Comparison of ENCODE assay signal across 22 cellular contexts in genomic region chr13:40119852-40120251, GRCh38.
DNase-seq lines count a peak whose midpoint lies in the region; ATAC-seq, FAIRE-seq and TF ChIP-seq lines count a peak whose summit lies in the region.
"Had no signal": no experiment of that assay in that cellular context is flagged by ENCODE, and none has a peak within 500 bp of the region (broad histone marks: within the 10 kb centered on the region; RNA-seq: fewer than 3 reads in every experiment).

No MANE protein-coding gene starts in this region.

- no peaks in the 10 kb centered on the region for H3K9me2 ChIP-seq in PC-9 (ENCODE audit: insufficient read depth)

- in situ Hi-C loops in K562 (cut with MboI): no loop called here

- H4K20me1 ChIP-seq in K562 (replicated peaks; ENCODE audit: control insufficient read depth, insufficient read depth, low read length) (no peaks in the 10 kb centered on the region), osteoblast (ENCODE audit: insufficient read depth, low read length) (no peaks in the 10 kb centered on the region), PC-9 (ENCODE audit: insufficient read depth) (no peaks in the 10 kb centered on the region)
- H4K20me1 ChIP-seq: BLaER1 had no signal

- TF ChIP-seq CTCF in right atrium auricular region (IDR thresholded peaks at IDR 0.05) (no peak), heart right ventricle (IDR thresholded peaks at IDR 0.05) (no peak), K562 (IDR thresholded peaks at IDR 0.05 in 2 of 3, conservative IDR thresholded peaks at IDR 0.05 in 1 of 3; ENCODE audit: insufficient read depth in 2 of 3, low read depth in 1 of 3, low read length in 3 of 3) (no peak), osteoblast (IDR thresholded peaks at IDR 0.05; ENCODE audit: extremely low read depth, low read depth, low read length) (no peak), uterus (IDR thresholded peaks at IDR 0.05) (no peak), GM10248 (IDR thresholded peaks at IDR 0.05; ENCODE audit: control extremely low read depth, extremely low read depth, low read depth, missing control alignments) (no peak), PC-9 (conservative IDR thresholded peaks at IDR 0.05) (no peak)

- intact Hi-C loops in heart right ventricle (cut with DNase I) (no loop called here), K562 (cut with micrococcal nuclease) (no loop called here), uterus (cut with DNase I; ENCODE audit: low total_unique reads) (no loop called here), PC-9 (cut with micrococcal nuclease; ENCODE audit: unreplicated experiment) (no loop called here)

- H3K4me3 ChIP-seq in right atrium auricular region (no peak overlapping the region), heart right ventricle (no peak overlapping the region), K562 (no peak overlapping the region), osteoblast (ENCODE audit: insufficient read depth, low read length) (no peak overlapping the region), uterus (no peak overlapping the region), PC-9 (no peak overlapping the region)
- H3K4me3 ChIP-seq: A549, BLaER1 had no signal

- WGBS in heart right ventricle, 2 donors: 79 to 88% methylated on average over 1 of the region's 1 CpG
- WGBS in K562 (ENCODE audit: insufficient coverage, low coverage, missing lambda C conversion rate): 11% methylated on average over 1 of the region's 1 CpG

- CTCF ChIA-PET in K562 (lab: Yijun Ruan, JAX; ENCODE audit: low intra/inter-chr PET ratio) (no interaction called here), GM10248 (lab: Yijun Ruan, JAX) (no interaction called here), PC-9 (lab: Charles Lee) (no interaction called here)

- DNase-seq in right atrium auricular region (ENCODE audit: low spot score): no peak
- no peak for DNase-seq in heart right ventricle
- DNase-seq in K562 (ENCODE audit: extremely low read depth in 1 of 4, low spot score in 3 of 4): no peak
- DNase-seq in osteoblast (ENCODE audit: insufficient read length, low spot score, missing footprints): no peak
- DNase-seq in uterus: no peak
- DNase-seq in GM10248 (ENCODE audit: extremely low spot score): no peak
- DNase-seq in PC-9: no peak
- no peak for DNase-seq in activated CD4-positive, alpha-beta T cell treated with anti-CD3 and anti-CD28 coated beads for 48 hours
- DNase-seq: Caco-2; CD4-positive, alpha-beta T cell; DND-41; NCI-H1694; NCI-H2081 treated with DMSO at 0.1 percent for 48 hours; NCI-H2171 treated with DMSO at 0.1 percent for 48 hours; NCI-H526; SHP77 had no signal

- BruUV-seq in K562 (replicated peaks; lab: Mats Ljungman, UMichigan) (no TSS peak), PC-9 (replicated peaks; lab: Mats Ljungman, UMichigan) (no TSS peak)

- H3K4me1 ChIP-seq in right atrium auricular region (peaks cover 0 to 13% of the 10 kb centered on the region in 2 donors), heart right ventricle (peaks cover 0 to 22% (median 12%) of the 10 kb centered on the region in 9 donors), K562 (replicated peaks in 1 of 2; ENCODE audit: control insufficient read depth in 2 of 2, insufficient read depth in 2 of 2, low read length in 2 of 2) (peaks cover 0 to 11% of the 10 kb centered on the region in 2 experiments; a peak in 2 of 5 replicates), osteoblast (ENCODE audit: insufficient read depth, low read length) (peaks cover 28% of the 10 kb centered on the region), uterus (peaks cover 4 to 6% of the 10 kb centered on the region in 2 donors), PC-9 (replicated peaks; ENCODE audit: insufficient read depth) (peaks cover 12% of the 10 kb centered on the region)
- H3K4me1 ChIP-seq: BLaER1 had no signal

- no peak for TF ChIP-seq POLR2A in K562 (conservative IDR thresholded peaks at IDR 0.05)
- TF ChIP-seq POLR2A in uterus (IDR thresholded peaks at IDR 0.05): no peak

- no peaks in the 10 kb centered on the region for H3K9me1 ChIP-seq in K562 (ENCODE audit: control insufficient read depth, insufficient read depth, low read length)

- no peak for FAIRE-seq in K562 (lab: Jason Lieb, UNC)
- FAIRE-seq: A549, GM12891, H1 had no signal

- H3K79me2 ChIP-seq in K562 (ENCODE audit: control insufficient read depth, insufficient read depth, low read length) (no peaks in the 10 kb centered on the region), osteoblast (ENCODE audit: insufficient read depth, low read length) (no peaks in the 10 kb centered on the region), PC-9 (ENCODE audit: low read depth) (no peaks in the 10 kb centered on the region)

- no peaks in the 10 kb centered on the region for H3F3A ChIP-seq in PC-9 (ENCODE audit: insufficient read depth, low read depth)

- TF ChIP-seq EP300 in K562 (IDR thresholded peaks at IDR 0.05; ENCODE audit: low read length): no peak

- H3K4me2 ChIP-seq in K562 (ENCODE audit: insufficient read depth, low read length) (no peak overlapping the region), osteoblast (ENCODE audit: insufficient read depth, low read length) (peak overlapping the region; percentile 56), PC-9 (no peak overlapping the region)
- H3K4me2 ChIP-seq: A549, BLaER1, KMS-11 had no signal

- no peak for TF ChIP-seq RAD21 in K562 (CRISPR knock-in tag; conservative IDR thresholded peaks at IDR 0.05 in 1 of 2, IDR thresholded peaks at IDR 0.05 in 1 of 2)

- peak overlapping the region; percentile 33 to 59 for H3K27ac ChIP-seq in right atrium auricular region
- peak overlapping the region in 2 of 10 donors; percentile 1 to 61 for H3K27ac ChIP-seq in heart right ventricle
- no peak overlapping the region for H3K27ac ChIP-seq in K562 (ENCODE audit: extremely low read depth, low read depth, low read length)
- peak overlapping the region; percentile 76 for H3K27ac ChIP-seq in osteoblast (ENCODE audit: low read depth, low read length)
- peak overlapping the region; percentile 58 to 68 for H3K27ac ChIP-seq in uterus
- no peak overlapping the region for H3K27ac ChIP-seq in PC-9
- H3K27ac ChIP-seq: A549, BLaER1, KMS-11 had no signal

- H3K9me3 ChIP-seq in right atrium auricular region (peaks cover 0 to 6% of the 10 kb centered on the region in 2 donors), heart right ventricle (peaks cover 0 to 11% (median 0%) of the 10 kb centered on the region in 11 donors), K562 (replicated peaks; ENCODE audit: control insufficient read depth, insufficient read depth, low read depth, low read length) (no peaks in the 10 kb centered on the region), osteoblast (ENCODE audit: low read depth, low read length) (no peaks in the 10 kb centered on the region), uterus (no peaks in the 10 kb centered on the region), PC-9 (ENCODE audit: insufficient read depth, low read depth) (no peaks in the 10 kb centered on the region)
- H3K9me3 ChIP-seq: BLaER1 had no signal

- H3K36me3 ChIP-seq in right atrium auricular region (no peaks in the 10 kb centered on the region), heart right ventricle (no peaks in the 10 kb centered on the region), K562 (ENCODE audit: control insufficient read depth, insufficient read depth, low read length) (no peaks in the 10 kb centered on the region), osteoblast (ENCODE audit: insufficient read depth, low read length) (no peaks in the 10 kb centered on the region), uterus (no peaks in the 10 kb centered on the region), PC-9 (ENCODE audit: low read depth) (no peaks in the 10 kb centered on the region)
- H3K36me3 ChIP-seq: BLaER1 had no signal

- H3K9ac ChIP-seq in K562 (ENCODE audit: insufficient read depth in 1 of 2, low read depth in 2 of 2, low read length in 2 of 2): no peak overlapping the region
- H3K9ac ChIP-seq: BLaER1, KMS-11 had no signal

- H2AFZ ChIP-seq in K562 (ENCODE audit: low read depth, low read length) (no peak overlapping the region), osteoblast (ENCODE audit: low read length) (no peak overlapping the region), PC-9 (no peak overlapping the region)

- H3K27me3 ChIP-seq in right atrium auricular region (no peaks in the 10 kb centered on the region), heart right ventricle (no peaks in the 10 kb centered on the region), K562 (ENCODE audit: control insufficient read depth in 2 of 2, insufficient read depth in 2 of 2, low read length in 2 of 2) (no peaks in the 10 kb centered on the region), osteoblast (ENCODE audit: insufficient read depth, low read length) (no peaks in the 10 kb centered on the region), uterus (no peaks in the 10 kb centered on the region), PC-9 (ENCODE audit: insufficient read depth, low read depth) (no peaks in the 10 kb centered on the region)
- H3K27me3 ChIP-seq: BLaER1 had no signal

- ATAC-seq in heart right ventricle: no peak
- ATAC-seq in K562: no peak
- ATAC-seq: A549, HCT116 had no signal

- POLR2A ChIA-PET in K562 (lab: Yijun Ruan, JAX): no interaction called here
- POLR2A ChIA-PET in GM10248 (lab: Yijun Ruan, JAX): no interaction called here
- POLR2A ChIA-PET in PC-9 (lab: Charles Lee; ENCODE audit: unreplicated experiment): no interaction called here

TF ChIP-seq in K562, 482 proteins besides CTCF, POLR2A, EP300 and RAD21 (continues in another document):
- TF ChIP-seq RBM25 (IDR thresholded peaks at IDR 0.05; ENCODE audit: low read depth, low read length, severe bottlenecking) (peak; percentile 34), JUNB (CRISPR knock-in tag; conservative IDR thresholded peaks at IDR 0.05) (no peak)

Comparison
In these comparisons a context has a peak if more than half of its experiments do, and no peak if none do; other contexts are left out.
1. H3K27ac ChIP-seq: peak in right atrium auricular region (2 of 2), osteoblast (single experiment) and uterus (2 of 2); none in K562 (single experiment) and PC-9 (single experiment).